ENCODE assay signal across 25 cellular contexts in genomic region chr11:100825610-100826009, GRCh38.
DNase-seq lines count a peak whose midpoint lies in the region; ATAC-seq lines count a peak whose summit lies in the region.
"Had no signal": no experiment of that assay in that cellular context is flagged by ENCODE, and none has a peak within 500 bp of the region (broad histone marks: within the 10 kb centered on the region; RNA-seq: fewer than 3 reads in every experiment).

No MANE protein-coding gene starts in this region.

- DNase-seq in DMS 273 (lab: John Stamatoyannopoulos, UW; ENCODE audit: unreplicated experiment): peak; percentile 45
- no peak for DNase-seq in DMS 273 treated with DMSO at 0.1 percent for 48 hours (lab: John Stamatoyannopoulos, UW)
- DNase-seq in NCI-H69 (lab: John Stamatoyannopoulos, UW): peak; percentile 43
- peak; percentile 26 for DNase-seq in fibroblast of peridontal ligament (ENCODE audit: extremely low read depth)
- DNase-seq in retina: peak; percentile 22
- DNase-seq in epidermal melanocyte (ENCODE audit: insufficient read length, low spot score): no peak
- DNase-seq: activated CD4-positive, alpha-beta T cell treated with anti-CD3 and anti-CD28 coated beads, Interleukin-2, amount 10 ng/mL, durations not matched to agents 24 days and 14 days; activated gamma-delta T cell; activated naive CD8-positive, alpha-beta T cell treated with anti-CD3 and anti-CD28 coated beads, Interleukin-2, amount 50 U/mL, for 24 hours; activated T-cell treated with anti-CD3 and anti-CD28 coated beads, Interleukin-2, amount 50 U/mL, for 1 hour; body of pancreas; CD4-positive, CD25-positive, alpha-beta regulatory T cell; EL; erythroblast; Karpas-422; left cardiac atrium; MV-4-11; NCI-H187; Right ventricle myocardium superior; tibial artery had no signal

- ATAC-seq in HG02973 (IDR thresholded peaks at IDR 0.05; ENCODE audit: unreplicated experiment): no peak
- ATAC-seq in GM19397 (IDR thresholded peaks at IDR 0.05; ENCODE audit: unreplicated experiment): no peak
- ATAC-seq: activated naive CD8-positive, alpha-beta T cell treated with anti-CD3 and anti-CD28 coated beads, Interleukin-2, amount 50 U/mL, for 24 hours; body of pancreas; GM12878; GM23338; HepG2; left cardiac atrium had no signal

Comparison
In these comparisons a context has a peak if more than half of its experiments do, and no peak if none do; other contexts are left out.
1. DNase-seq: peak in DMS 273 (single experiment), NCI-H69 (single experiment), fibroblast of peridontal ligament (single experiment) and retina (single experiment); none in DMS 273 treated with DMSO at 0.1 percent for 48 hours (single experiment) and epidermal melanocyte (single experiment).